In the genomic region with DNA sequence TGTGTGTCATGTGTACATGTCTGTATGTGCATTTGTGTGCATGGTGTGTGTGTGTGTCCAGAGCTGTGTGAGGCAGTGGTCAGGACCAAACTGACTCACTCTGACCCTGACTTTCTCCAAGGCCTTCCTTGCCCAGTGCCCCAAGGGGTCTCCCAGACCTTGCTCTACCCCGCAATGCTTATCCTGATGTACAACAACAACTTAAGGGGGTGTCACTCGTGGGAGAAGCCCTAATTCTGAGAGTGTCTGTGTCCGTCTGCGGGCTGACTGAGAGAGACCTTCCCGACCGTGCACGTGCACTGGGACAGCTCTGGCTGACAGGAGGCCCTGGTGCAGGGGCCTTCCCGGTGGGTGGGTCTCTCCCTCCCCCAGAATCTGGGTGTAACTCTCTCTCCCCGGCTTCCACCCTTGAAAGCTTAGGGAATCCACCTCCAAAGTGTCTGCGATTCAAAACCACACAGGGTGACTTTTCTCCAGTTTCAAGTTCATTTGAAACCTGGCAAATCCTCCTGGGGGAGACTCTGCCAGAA, we compare ENCODE assay signal across 21 cellular contexts.
"Had no signal": no experiment of that assay in that cellular context is flagged by ENCODE, and none has a peak within 500 bp of the region (broad histone marks: within the 10 kb centered on the region; RNA-seq: fewer than 3 reads in every experiment).

No MANE protein-coding gene starts in this region.

- H3K9me3 ChIP-seq: heart right ventricle, left ventricle myocardium inferior, stomach, thoracic aorta, transverse colon had no signal

- H3K4me3 ChIP-seq: heart right ventricle, left ventricle myocardium inferior, ovary, stomach, thoracic aorta, transverse colon had no signal

- H3K36me3 ChIP-seq: heart right ventricle, left ventricle myocardium inferior, ovary, stomach, thoracic aorta, transverse colon had no signal

- H3K27ac ChIP-seq: heart right ventricle, left ventricle myocardium inferior, ovary, stomach, thoracic aorta, transverse colon had no signal

- H3K27me3 ChIP-seq: dorsolateral prefrontal cortex, ovary had no signal

- FAIRE-seq: endometrium, islet of Langerhans had no signal

- H3K4me1 ChIP-seq: heart right ventricle, left ventricle myocardium inferior, stomach, transverse colon had no signal

- DNase-seq: central memory CD4-positive, alpha-beta T cell; cortex of kidney; effector CD8-positive, alpha-beta T cell; heart right ventricle; hypothalamus; left ventricle myocardium inferior; mesendoderm; naive B cell; stimulated activated CD4-positive, alpha-beta T cell treated with anti-CD3 and anti-CD28 coated beads, Interleukin-2, amount 100 ng/mL, for 24 hours; stimulated activated CD4-positive, alpha-beta T cell treated with anti-CD3 and anti-CD28 coated beads, Interleukin-4, amount 100 ng/mL, for 4 hours; stimulated activated naive B cell treated with anti-CD40 and anti-IgM and Interleukin-4, amounts not matched to agents 10 μg/mL and 1 μg/mL and 100 μg/mL, for 72 hours; stomach; substantia nigra; transverse colon had no signal

- ATAC-seq: esophagus mucosa; heart right ventricle; sciatic nerve; stimulated activated naive B cell treated with anti-CD40 and anti-IgM and Interleukin-4, amounts not matched to agents 10 μg/mL and 1 μg/mL and 100 μg/mL, for 72 hours had no signal
